ENCODE assay signal across 19 cellular contexts in the genomic region with DNA sequence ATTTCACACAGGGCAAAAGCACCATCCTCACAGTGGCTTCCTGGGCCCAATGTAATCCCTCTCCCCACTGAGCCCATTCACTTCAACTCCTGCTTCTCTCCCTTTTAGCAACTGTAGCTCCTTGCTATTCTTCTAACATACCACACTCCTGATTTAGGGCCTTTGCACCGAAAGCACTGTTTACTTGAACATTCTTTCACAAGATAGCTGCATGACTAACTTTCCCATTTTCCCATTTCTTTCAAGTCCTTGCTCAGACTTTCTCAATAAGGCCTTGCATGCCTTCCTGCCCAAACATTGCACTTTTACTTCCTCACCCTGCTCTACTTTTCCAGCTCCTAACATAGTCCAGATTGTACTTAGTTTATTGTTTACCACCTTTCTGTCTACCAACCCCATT.
DNase-seq lines count a peak whose midpoint lies in the region; ATAC-seq and TF ChIP-seq lines count a peak whose summit lies in the region.
"Had no signal": no experiment of that assay in that cellular context is flagged by ENCODE, and none has a peak within 500 bp of the region (broad histone marks: within the 10 kb centered on the region; RNA-seq: fewer than 3 reads in every experiment).

No MANE protein-coding gene starts in this region.

- no peaks in the 10 kb centered on the region for H3K4me1 Mint-ChIP-seq in T-helper 17 cell

- DNase-seq in AG09319 (ENCODE audit: extremely low read depth, low read depth) (peak; percentile 56), M059J (ENCODE audit: low read depth) (peak; percentile 34), epithelial cell of proximal tubule (ENCODE audit: low read depth) (peak; percentile 41), non-pigmented ciliary epithelial cell (ENCODE audit: low read depth) (peak; percentile 77), T-helper 17 cell (no peak)
- DNase-seq: activated CD4-positive, alpha-beta T cell treated with anti-CD3 and anti-CD28 coated beads for 4 hours; adrenal gland; AML-193; effector memory CD4-positive, alpha-beta T cell; left colon; MG63; NCI-H187; NCI-H345; thyroid gland had no signal

- no peaks in the 10 kb centered on the region for H3K9me3 ChIP-seq in T-helper 17 cell (ENCODE audit: control insufficient read depth, low read length, poor library complexity, severe bottlenecking)
- H3K9me3 ChIP-seq: adrenal gland, MG63, thyroid gland had no signal

- H3K36me3 Mint-ChIP-seq in T-helper 17 cell (ENCODE audit: low read depth): peaks cover 3% of the 10 kb centered on the region

- no peak for TF ChIP-seq CTCF in AG09319 (IDR thresholded peaks at IDR 0.05; ENCODE audit: low read depth, low read length)
- no peak for TF ChIP-seq CTCF in epithelial cell of proximal tubule (conservative IDR thresholded peaks at IDR 0.05; ENCODE audit: low read depth, low read length)

- ATAC-seq in GM19023 (IDR thresholded peaks at IDR 0.05; ENCODE audit: unreplicated experiment) (no peak), HG02981 (IDR thresholded peaks at IDR 0.05; ENCODE audit: unreplicated experiment) (no peak), HG03571 (IDR thresholded peaks at IDR 0.05; ENCODE audit: unreplicated experiment) (no peak), T-helper 17 cell (no peak)
- ATAC-seq: left colon had no signal

- H3K27ac Mint-ChIP-seq in T-helper 17 cell: no peak overlapping the region
- H3K27ac Mint-ChIP-seq: activated T-helper 2 cell treated with anti-CD3 and anti-CD28 coated beads, Interferon-gamma antibody, Interleukin-2, Interleukin-4, amounts not matched to agents 10 μg/mL and 5 μg/mL and 100 μg/mL, durations not matched to agents 14 hours and 24 hours and 36 hours had no signal

- no peak overlapping the region for H3K4me3 Mint-ChIP-seq in T-helper 17 cell
- H3K4me3 Mint-ChIP-seq: neural crest cell had no signal

- no peak overlapping the region for H3K4me3 ChIP-seq in epithelial cell of proximal tubule (ENCODE audit: low read depth, low read length)
- H3K4me3 ChIP-seq: adrenal gland, MG63, thyroid gland had no signal

- no peaks in the 10 kb centered on the region for H3K27me3 Mint-ChIP-seq in T-helper 17 cell

Comparison
In these comparisons a context has a peak if more than half of its experiments do, and no peak if none do; other contexts are left out.
1. DNase-seq: peak in AG09319 (single experiment), M059J (single experiment), epithelial cell of proximal tubule (single experiment) and non-pigmented ciliary epithelial cell (single experiment); none in T-helper 17 cell (0 of 3).